Comparison of ENCODE assay signal across 8 cellular contexts in genomic region chrX:13081385-13082285, GRCh38. TPM values are rescaled to one million over a fixed set of nuclear protein-coding genes. Genes with fewer than 3 reads are reported as not detected.
DNase-seq lines count a peak whose midpoint lies in the region; ATAC-seq, FAIRE-seq and TF ChIP-seq lines count a peak whose summit lies in the region.

No MANE protein-coding gene starts in this region.

- no peaks in the 10 kb centered on the region for H3K27me3 Mint-ChIP-seq in activated CD8-positive, alpha-beta memory T cell treated with anti-CD3 and anti-CD28 coated beads, Interleukin-2, amount 10 ng/mL, durations not matched to agents 7 days and 5 days
- H3K27me3 Mint-ChIP-seq in stimulated activated naive CD8-positive, alpha-beta T cell treated with anti-CD3 and anti-CD28 coated beads, Interleukin-15, amount 100 ng/mL, for 72 hours, result no peaks in the 10 kb centered on the region

- in situ Hi-C loops in GM12878 (cut with MboI), result no loop called here

- H2AFZ ChIP-seq in GM12878 (ENCODE audit: control insufficient read depth, low read depth, low read length), result no peak overlapping the region

- intact Hi-C loops in GM12878 (cut with micrococcal nuclease; ENCODE audit: unreplicated experiment), result loop anchor here (5.0 to 10.0 kb wide), 3 partner anchors 217 to 1317 kb away; partner anchors contain the start of genes RAB9A and TLR7

- H3K9ac ChIP-seq in GM12878 (ENCODE audit: control insufficient read depth, insufficient read depth, low read length), result peak overlapping the region; percentile 68

- peaks cover 80% of the 10 kb centered on the region for H3K4me1 Mint-ChIP-seq in activated CD8-positive, alpha-beta memory T cell treated with anti-CD3 and anti-CD28 coated beads, Interleukin-2, amount 10 ng/mL, durations not matched to agents 7 days and 5 days
- H3K4me1 Mint-ChIP-seq in stimulated activated naive CD8-positive, alpha-beta T cell treated with anti-CD3 and anti-CD28 coated beads, Interleukin-15, amount 100 ng/mL, for 72 hours, result peaks cover 81% of the 10 kb centered on the region

- POLR2A ChIA-PET in GM12878 (lab: Charles Lee), result interaction anchor here (0.6 to 17.3 kb wide), 25 partner anchors 9 to 623 kb away, joined by 3 to 280 read pairs (median 5); no protein-coding TSS in a partner anchor

- BruUV-seq in GM12878 (replicated peaks; lab: Mats Ljungman, UMichigan), result TSS peak; percentile 33

- DNase-seq in activated CD8-positive, alpha-beta memory T cell treated with anti-CD3 and anti-CD28 coated beads, Interleukin-2, amount 10 ng/mL, durations not matched to agents 7 days and 5 days, result no peak
- DNase-seq in activated CD8-positive, alpha-beta memory T cell treated with anti-CD3 and anti-CD28 coated beads, Interleukin-2, amount 50 U/mL, for 4 hours, result no peak
- DNase-seq in GM12878 (ENCODE audit: low read depth, low spot score), result peak; percentile 77
- no peak for DNase-seq in stimulated activated naive CD8-positive, alpha-beta T cell treated with anti-CD3 and anti-CD28 coated beads, Interleukin-15, amount 100 ng/mL, for 72 hours
- no peak for DNase-seq in dermis blood vessel endothelial cell
- no peak for DNase-seq in ecto neural progenitor cell (ENCODE audit: low spot score)

- H3K9me3 ChIP-seq in KOPT-K1 (ENCODE audit: insufficient read depth, low read length, poor library complexity, severe bottlenecking) (no peaks in the 10 kb centered on the region), GM12878 (replicated peaks; ENCODE audit: control insufficient read depth, insufficient read depth, low read length) (no peaks in the 10 kb centered on the region)

- H3K4me2 ChIP-seq in GM12878 (ENCODE audit: control insufficient read depth, insufficient read depth), result peak overlapping the region; percentile 54

- H3K9me3 Mint-ChIP-seq in activated CD8-positive, alpha-beta memory T cell treated with anti-CD3 and anti-CD28 coated beads, Interleukin-2, amount 10 ng/mL, durations not matched to agents 7 days and 5 days (ENCODE audit: low read depth), result no peaks in the 10 kb centered on the region
- H3K9me3 Mint-ChIP-seq in stimulated activated naive CD8-positive, alpha-beta T cell treated with anti-CD3 and anti-CD28 coated beads, Interleukin-15, amount 100 ng/mL, for 72 hours, result no peaks in the 10 kb centered on the region

- H3K4me3 ChIP-seq in GM12878, result no peak overlapping the region

- no peak for ATAC-seq in activated CD8-positive, alpha-beta memory T cell treated with anti-CD3 and anti-CD28 coated beads, Interleukin-2, amount 10 ng/mL, durations not matched to agents 7 days and 5 days
- ATAC-seq in GM12878 (peak; percentile 48), GM19397 (IDR thresholded peaks at IDR 0.05; ENCODE audit: unreplicated experiment) (no peak)
- ATAC-seq in stimulated activated naive CD8-positive, alpha-beta T cell treated with anti-CD3 and anti-CD28 coated beads, Interleukin-15, amount 100 ng/mL, for 72 hours, result peak; percentile 37

- no peak for TF ChIP-seq RAD21 in GM12878 (IDR thresholded peaks at IDR 0.05; ENCODE audit: insufficient read depth, low read depth, low read length)

- peak; percentile 89 to 96 for TF ChIP-seq EP300 in GM12878 (IDR thresholded peaks at IDR 0.05; ENCODE audit: borderline replicate concordance in 1 of 2, control insufficient read depth in 1 of 2, low read depth in 2 of 2, low read length in 2 of 2)

- H3K36me3 ChIP-seq in KOPT-K1 (ENCODE audit: insufficient read depth, low read length), result no peaks in the 10 kb centered on the region
- no peaks in the 10 kb centered on the region for H3K36me3 ChIP-seq in GM12878 (ENCODE audit: control insufficient read depth in 2 of 2, insufficient read depth in 2 of 2, low read length in 1 of 2)

- no peak for TF ChIP-seq CTCF in GM12878 (IDR thresholded peaks at IDR 0.05 in 2 of 3, conservative IDR thresholded peaks at IDR 0.05 in 1 of 3; ENCODE audit: control insufficient read depth in 2 of 3, extremely low read depth in 1 of 3, insufficient read depth in 1 of 3, low read depth in 3 of 3, low read length in 3 of 3)

- peak overlapping the region; percentile 96 for H3K27ac Mint-ChIP-seq in activated CD8-positive, alpha-beta memory T cell treated with anti-CD3 and anti-CD28 coated beads, Interleukin-2, amount 10 ng/mL, durations not matched to agents 7 days and 5 days
- peak overlapping the region; percentile 96 to 97 for H3K27ac Mint-ChIP-seq in stimulated activated naive CD8-positive, alpha-beta T cell treated with anti-CD3 and anti-CD28 coated beads, Interleukin-15, amount 100 ng/mL, for 72 hours

- TF ChIP-seq POLR2A in GM12878 (IDR thresholded peaks at IDR 0.05; ENCODE audit: low read depth, low read length), result no peak

- SMC1A ChIA-PET in GM12878 (lab: Charles Lee; ENCODE audit: uncharacterized antibody, unreplicated experiment), result interaction anchor here (0.6 to 27.7 kb wide), 21 partner anchors 9 to 665 kb away, joined by 3 to 847 read pairs (median 6); no protein-coding TSS in a partner anchor

- H3K79me2 ChIP-seq in GM12878 (ENCODE audit: control insufficient read depth, insufficient read depth, low read length), result peaks cover 4% of the 10 kb centered on the region

- peaks cover 88% of the 10 kb centered on the region for H3K4me1 ChIP-seq in GM12878 (ENCODE audit: control insufficient read depth, insufficient read depth, low read length)

- peaks cover 1% of the 10 kb centered on the region for H3K36me3 Mint-ChIP-seq in activated CD8-positive, alpha-beta memory T cell treated with anti-CD3 and anti-CD28 coated beads, Interleukin-2, amount 10 ng/mL, durations not matched to agents 7 days and 5 days

- peak overlapping the region; percentile 48 for H3K4me3 Mint-ChIP-seq in activated CD8-positive, alpha-beta memory T cell treated with anti-CD3 and anti-CD28 coated beads, Interleukin-2, amount 10 ng/mL, durations not matched to agents 7 days and 5 days
- peak overlapping the region; percentile 74 to 75 for H3K4me3 Mint-ChIP-seq in stimulated activated naive CD8-positive, alpha-beta T cell treated with anti-CD3 and anti-CD28 coated beads, Interleukin-15, amount 100 ng/mL, for 72 hours

- WGBS in GM12878 (ENCODE audit: insufficient coverage, insufficient replicate concordance, low lambda C conversion rate, missing lambda C conversion rate), result 17% methylated on average over 7 of the region's 7 CpGs

- CTCF ChIA-PET in activated CD8-positive, alpha-beta memory T cell treated with anti-CD3 and anti-CD28 coated beads, Interleukin-2, amount 10 ng/mL, durations not matched to agents 7 days and 5 days (lab: Charles Lee), result interaction anchor here (0.7 to 14.0 kb wide), 10 partner anchors 10 to 406 kb away, joined by 3 to 167 read pairs (median 6); no protein-coding TSS in a partner anchor
- CTCF ChIA-PET in GM12878 (lab: Yijun Ruan, JAX), result interaction anchor here (0.6 to 4.1 kb wide), 21 partner anchors 8 to 1311 kb away, joined by 3 to 41 read pairs (median 4); no protein-coding TSS in a partner anchor

- RAD21 ChIA-PET in GM12878 (lab: Charles Lee; ENCODE audit: unreplicated experiment), result interaction anchor here (0.6 to 23.1 kb wide), 18 partner anchors 8 to 653 kb away, joined by 3 to 689 read pairs (median 8); partner anchors contain the start of genes OFD1, TMSB4X and TRAPPC2

- H3K27me3 ChIP-seq in GM12878 (replicated peaks in 1 of 2; ENCODE audit: control insufficient read depth in 2 of 2, insufficient read depth in 2 of 2, low read length in 1 of 2), result no peaks in the 10 kb centered on the region

- H3K27ac ChIP-seq in KOPT-K1 (ENCODE audit: low read depth, low read length, poor library complexity, severe bottlenecking), result peak overlapping the region; percentile 100
- peak overlapping the region; percentile 100 for H3K27ac ChIP-seq in GM12878 (ENCODE audit: control insufficient read depth, insufficient read depth)

- FAIRE-seq in GM12878 (lab: Jason Lieb, UNC), result peak; percentile 49

- no peaks in the 10 kb centered on the region for H4K20me1 ChIP-seq in GM12878 (ENCODE audit: control insufficient read depth, insufficient read depth)

TF ChIP-seq in GM12878, 131 proteins besides CTCF, POLR2A, EP300 and RAD21 (continues in another document):
- no peak for TF ChIP-seq ZNF217 (IDR thresholded peaks at IDR 0.05)

RNA-seq across cellular contexts. Expression of gene FAM9C, which starts 37.2 kb away (rescaled TPM):
- not detected for total RNA-seq in activated CD8-positive, alpha-beta memory T cell treated with anti-CD3 and anti-CD28 coated beads, Interleukin-2, amount 10 ng/mL, durations not matched to agents 7 days and 5 days
- 0.61 and 0.65 TPM in 2 replicates for total RNA-seq in GM12878 (2013; cell fraction: nucleolus; rRNA removed)
- total RNA-seq in GM12878 (2014; rRNA removed) (not detected in 2 replicates), GM12878 (2014; rRNA removed; fragmentation: Illumina TruSeq; extraction: Trizol) (not detected in 2 replicates), GM12878 (2021) (not detected in 2 replicates), dermis blood vessel endothelial cell (0.05 TPM in 1 of 2 replicates, not detected in the other)
- polyA plus RNA-seq in GM12878 (2011; ENCODE audit: low read depth), result not detected
- polyA plus RNA-seq in GM12878 (2011; rRNA removed) (0.03 and 0.10 TPM in 2 replicates), GM12878 (2014; fragmentation: Illumina TruSeq; extraction: Trizol) (0.01 and 0.11 TPM in 2 replicates), GM12878 (2014; fragmentation: Nextera tagmentation; extraction: Ambion mirVana) (not detected), GM12878 (2014; rRNA removed) (0.04 TPM in 1 of 2 replicates, not detected in the other), GM12878 (2016; fragmentation: Nextera tagmentation; extraction: Ambion mirVana) (not detected)
- polyA plus RNA-seq in GM12878 (2011; cell fraction: cytosol; rRNA removed), result 0.01 TPM in 1 of 2 replicates, not detected in the other
- polyA plus RNA-seq in GM12878 (2011; cell fraction: nucleus; rRNA removed), result 0.07 and 0.10 TPM in 2 replicates
- 0.31 TPM in 1 of 2 replicates, not detected in the other for polyA plus RNA-seq in GM12878 (2012)
- polyA minus RNA-seq in GM12878 (2011; rRNA and poly(A)+ RNA removed), result not detected in 2 replicates
- polyA minus RNA-seq in GM12878 (2011; cell fraction: cytosol; rRNA and poly(A)+ RNA removed), result not detected in 2 replicates
- not detected in 2 replicates for polyA minus RNA-seq in GM12878 (2011; cell fraction: nucleus; rRNA and poly(A)+ RNA removed)

Comparison
In these comparisons a context has a peak if more than half of its experiments do, and no peak if none do; other contexts are left out.
1. ATAC-seq: peak in GM12878 (single experiment) and stimulated activated naive CD8-positive, alpha-beta T cell treated with anti-CD3 and anti-CD28 coated beads, Interleukin-15, amount 100 ng/mL, for 72 hours (single experiment); none in activated CD8-positive, alpha-beta memory T cell treated with anti-CD3 and anti-CD28 coated beads, Interleukin-2, amount 10 ng/mL, durations not matched to agents 7 days and 5 days (single experiment) and GM19397 (single experiment).